8 cellular contexts compared by ENCODE assay signal in genomic region chr1:3858231-3858981, GRCh38. TPM values are rescaled to one million over a fixed set of nuclear protein-coding genes. Genes with fewer than 3 reads are reported as not detected.
A peak's percentile ranks its signal among the peaks of the same experiment; 100 is the strongest.
DNase-seq lines count a peak whose midpoint lies in the region; ATAC-seq and TF ChIP-seq lines count a peak whose summit lies in the region.

No MANE protein-coding gene starts in this region.

- no peaks in the 10 kb centered on the region for H3K9me3 ChIP-seq in left ventricle myocardium inferior (replicated peaks)
- no peaks in the 10 kb centered on the region for H3K9me3 ChIP-seq in Peyer's patch

- peaks cover 37% of the 10 kb centered on the region for H3K4me1 Mint-ChIP-seq in dendritic cell treated with granulocyte-macrophage colony-stimulating factor and Interleukin-4, amounts not matched to agents 40 ng/mL and 50 ng/mL, for 4 days (ENCODE audit: low read depth)
- H3K4me1 Mint-ChIP-seq in type B pancreatic cell (ENCODE audit: unreplicated experiment): peaks cover 15% of the 10 kb centered on the region

- no peak overlapping the region for H3K23ac ChIP-seq in mesendoderm (ENCODE audit: low read length)

- no peak overlapping the region for H2BK15ac ChIP-seq in mesendoderm (replicated peaks; ENCODE audit: low read depth)

- peak overlapping the region; percentile 84 for H3K4me2 ChIP-seq in mesendoderm (ENCODE audit: low read length)

- H3K79me1 ChIP-seq in mesendoderm (ENCODE audit: low read length): peaks cover 4% of the 10 kb centered on the region

- H3K79me2 ChIP-seq in mesendoderm (ENCODE audit: control insufficient read depth, insufficient read depth, low read length): no peaks in the 10 kb centered on the region

- H3K56ac ChIP-seq in mesendoderm (ENCODE audit: low read length): peak overlapping the region; percentile 77

- no peak overlapping the region for H2AK5ac ChIP-seq in mesendoderm (ENCODE audit: low read length)

- intact Hi-C loops in left ventricle myocardium inferior (cut with micrococcal nuclease): no loop called here
- intact Hi-C loops in Right ventricle myocardium superior (cut with DNase I): no loop called here
- intact Hi-C loops in dendritic cell treated with granulocyte-macrophage colony-stimulating factor and Interleukin-4, amounts not matched to agents 40 ng/mL and 50 ng/mL, for 4 days (cut with micrococcal nuclease): no loop called here

- H3K9me3 Mint-ChIP-seq in dendritic cell treated with granulocyte-macrophage colony-stimulating factor and Interleukin-4, amounts not matched to agents 40 ng/mL and 50 ng/mL, for 4 days: no peaks in the 10 kb centered on the region
- no peaks in the 10 kb centered on the region for H3K9me3 Mint-ChIP-seq in type B pancreatic cell

- H3K27me3 Mint-ChIP-seq in dendritic cell treated with granulocyte-macrophage colony-stimulating factor and Interleukin-4, amounts not matched to agents 40 ng/mL and 50 ng/mL, for 4 days: no peaks in the 10 kb centered on the region
- no peaks in the 10 kb centered on the region for H3K27me3 Mint-ChIP-seq in type B pancreatic cell

- H3K27ac Mint-ChIP-seq in dendritic cell treated with granulocyte-macrophage colony-stimulating factor and Interleukin-4, amounts not matched to agents 40 ng/mL and 50 ng/mL, for 4 days: no peak overlapping the region
- no peak overlapping the region for H3K27ac Mint-ChIP-seq in type B pancreatic cell

- peaks cover 11% of the 10 kb centered on the region for H3K36me3 Mint-ChIP-seq in dendritic cell treated with granulocyte-macrophage colony-stimulating factor and Interleukin-4, amounts not matched to agents 40 ng/mL and 50 ng/mL, for 4 days (ENCODE audit: low read depth)
- no peaks in the 10 kb centered on the region for H3K36me3 Mint-ChIP-seq in type B pancreatic cell

- TF ChIP-seq CTCF in left ventricle myocardium inferior (IDR thresholded peaks at IDR 0.05; ENCODE audit: borderline replicate concordance) (no peak), Peyer's patch (IDR thresholded peaks at IDR 0.05) (peak in 1 of 6 experiments; percentile 20), type B pancreatic cell (conservative IDR thresholded peaks at IDR 0.05) (no peak)

- peak overlapping the region; percentile 97 for H3K4me3 Mint-ChIP-seq in dendritic cell treated with granulocyte-macrophage colony-stimulating factor and Interleukin-4, amounts not matched to agents 40 ng/mL and 50 ng/mL, for 4 days
- peak overlapping the region; percentile 100 for H3K4me3 Mint-ChIP-seq in type B pancreatic cell

- H3K27ac ChIP-seq in left ventricle myocardium inferior (replicated peaks) (peak overlapping the region; percentile 79), Peyer's patch (no peak overlapping the region), mesendoderm (ENCODE audit: low read depth, low read length) (no peak overlapping the region)

- H3K4me3 ChIP-seq in left ventricle myocardium inferior: peak overlapping the region; percentile 83
- H3K4me3 ChIP-seq in Peyer's patch: peak overlapping the region; percentile 82 to 99 (median 95)
- H3K4me3 ChIP-seq in mesendoderm (ENCODE audit: low read length): no peak overlapping the region

- H4K5ac ChIP-seq in mesendoderm (ENCODE audit: low read length): no peak overlapping the region

- no peak overlapping the region for H2BK120ac ChIP-seq in mesendoderm (ENCODE audit: low read depth, low read length)

- no peak overlapping the region for H3K18ac ChIP-seq in mesendoderm (ENCODE audit: low read length)

- H3K9ac ChIP-seq in mesendoderm (ENCODE audit: low read length): peak overlapping the region; percentile 19

- TF ChIP-seq POLR2A in Peyer's patch (IDR thresholded peaks at IDR 0.05): no peak

- H2BK5ac ChIP-seq in mesendoderm (ENCODE audit: low read length): no peak overlapping the region

- H3K27me3 ChIP-seq in left ventricle myocardium inferior (ENCODE audit: low read depth) (no peaks in the 10 kb centered on the region), Peyer's patch (no peaks in the 10 kb centered on the region), mesendoderm (ENCODE audit: insufficient read depth, low read length, poor library complexity) (no peaks in the 10 kb centered on the region)

- no peak overlapping the region for H4K8ac ChIP-seq in mesendoderm (ENCODE audit: low read depth, low read length)

- no CpG with 5 or more reads among the region's 34 CpGs for WGBS in mesendoderm (ENCODE audit: extremely low coverage, insufficient coverage, low lambda C conversion rate)

- peaks cover 3% of the 10 kb centered on the region for H3K36me3 ChIP-seq in left ventricle myocardium inferior
- no peaks in the 10 kb centered on the region for H3K36me3 ChIP-seq in Peyer's patch
- H3K36me3 ChIP-seq in mesendoderm (ENCODE audit: control insufficient read depth, insufficient read depth, low read length): no peaks in the 10 kb centered on the region

- H3K4ac ChIP-seq in mesendoderm (ENCODE audit: low read depth, low read length): no peak overlapping the region

- H3K4me1 ChIP-seq in left ventricle myocardium inferior (peaks cover 41% of the 10 kb centered on the region), Peyer's patch (peaks cover 4 to 23% (median 15%) of the 10 kb centered on the region in 4 donors), mesendoderm (ENCODE audit: control insufficient read depth, low read depth, low read length) (no peaks in the 10 kb centered on the region)

- DNase-seq in left ventricle myocardium inferior (no peak), Right ventricle myocardium superior (no peak), Peyer's patch (peak in 2 of 3 donors; percentile 54 to 59), mesendoderm (peak; percentile 34), type B pancreatic cell (ENCODE audit: extremely low spot score, unreplicated experiment) (no peak)

- ATAC-seq in Right ventricle myocardium superior (ENCODE audit: poor library complexity): no peak
- no peak for ATAC-seq in HG03469 (IDR thresholded peaks at IDR 0.05; ENCODE audit: unreplicated experiment)
- ATAC-seq in HG03457 (IDR thresholded peaks at IDR 0.05; ENCODE audit: unreplicated experiment): no peak

RNA-seq across cellular contexts. Expression of gene DFFB, which starts 1.1 kb away (rescaled TPM):
- total RNA-seq in left ventricle myocardium inferior (3.3 TPM), Right ventricle myocardium superior (2.8 TPM), Peyer's patch (10 to 100 TPM in 3 of 4 donors, 1 to 10 TPM in 1; 6.8 to 22.8 (median 13.7) TPM), type B pancreatic cell (ENCODE audit: low replicate concordance) (6.8 and 10.6 TPM in 2 replicates)
- 5.4 TPM for polyA plus RNA-seq in mesendoderm (2013, experiment 1 of 2)
- 5.9 TPM for polyA plus RNA-seq in mesendoderm (2013, experiment 2 of 2)

RNA-seq across cellular contexts. Expression of gene CEP104, which starts 1.4 kb away (rescaled TPM):
- total RNA-seq in left ventricle myocardium inferior: 32.2 TPM
- 32.3 TPM for total RNA-seq in Right ventricle myocardium superior
- total RNA-seq in Peyer's patch: 10 to 100 TPM; 42.9 to 64.5 (median 54.7) TPM
- 15.6 TPM for polyA plus RNA-seq in mesendoderm (2013, experiment 1 of 2)
- polyA plus RNA-seq in mesendoderm (2013, experiment 2 of 2): 14.2 TPM
- 41.9 and 42.3 TPM in 2 replicates for total RNA-seq in type B pancreatic cell (ENCODE audit: low replicate concordance)

RNA-seq across cellular contexts. Expression of gene C1orf174, which starts 41.7 kb away (rescaled TPM):
- total RNA-seq in left ventricle myocardium inferior (11.7 TPM), Right ventricle myocardium superior (12.6 TPM), Peyer's patch (10 to 100 TPM; 20.1 to 37.1 (median 31.4) TPM), type B pancreatic cell (ENCODE audit: low replicate concordance) (24.7 and 31.4 TPM in 2 replicates)
- polyA plus RNA-seq in mesendoderm (2013, experiment 1 of 2): 29.2 TPM
- 29.8 TPM for polyA plus RNA-seq in mesendoderm (2013, experiment 2 of 2)

Comparison
In these comparisons a context has a peak if more than half of its experiments do, and no peak if none do; other contexts are left out.
1. DNase-seq: peak in Peyer's patch (2 of 3) and mesendoderm (single experiment); none in left ventricle myocardium inferior (single experiment), Right ventricle myocardium superior (single experiment) and type B pancreatic cell (single experiment).